ENCODE assay signal across 4 cellular contexts in genomic region chr1:69038379-69038778, GRCh38.
"Had no signal": no experiment of that assay in that cellular context is flagged by ENCODE, and none has a peak within 500 bp of the region (broad histone marks: within the 10 kb centered on the region; RNA-seq: fewer than 3 reads in every experiment).

No MANE protein-coding gene starts in this region.

- DNase-seq: GOT3, H7, HCEC 1CT had no signal

- H3K27me3 Mint-ChIP-seq: IgD-negative memory B cell had no signal

- H3K4me1 Mint-ChIP-seq: IgD-negative memory B cell had no signal

- H3K4me3 Mint-ChIP-seq: IgD-negative memory B cell had no signal

- H3K27ac Mint-ChIP-seq: IgD-negative memory B cell had no signal
